ENCODE assay signal across 14 cellular contexts in genomic region chr7:92025260-92025659, GRCh38.
A peak's percentile ranks its signal among the peaks of the same experiment; 100 is the strongest.
DNase-seq lines count a peak whose midpoint lies in the region; ATAC-seq, FAIRE-seq and TF ChIP-seq lines count a peak whose summit lies in the region.
"Had no signal": no experiment of that assay in that cellular context is flagged by ENCODE, and none has a peak within 500 bp of the region (broad histone marks: within the 10 kb centered on the region; RNA-seq: fewer than 3 reads in every experiment).

No MANE protein-coding gene starts in this region.

- no peaks in the 10 kb centered on the region for H3K4me1 Mint-ChIP-seq in endothelial cell (ENCODE audit: unreplicated experiment)
- H3K4me1 Mint-ChIP-seq: CD14-positive monocyte; stimulated activated effector memory CD8-positive, alpha-beta T cell treated with anti-CD3 and anti-CD28 coated beads, Interleukin-12 subunit alpha, Interleukin-12 subunit beta, amount 100 ng/mL, for 72 hours had no signal

- no peaks in the 10 kb centered on the region for H3K27me3 Mint-ChIP-seq in endothelial cell (ENCODE audit: unreplicated experiment)

- H3K27ac Mint-ChIP-seq in endothelial cell (ENCODE audit: unreplicated experiment), result no peak overlapping the region
- H3K27ac Mint-ChIP-seq: CD14-positive monocyte; stimulated activated effector memory CD8-positive, alpha-beta T cell treated with anti-CD3 and anti-CD28 coated beads, Interleukin-12 subunit alpha, Interleukin-12 subunit beta, amount 100 ng/mL, for 72 hours had no signal

- peaks cover 5% of the 10 kb centered on the region for H3K9me3 Mint-ChIP-seq in endothelial cell (ENCODE audit: unreplicated experiment)
- H3K9me3 Mint-ChIP-seq: stimulated activated effector memory CD8-positive, alpha-beta T cell treated with anti-CD3 and anti-CD28 coated beads, Interleukin-12 subunit alpha, Interleukin-12 subunit beta, amount 100 ng/mL, for 72 hours had no signal

- H3K36me3 Mint-ChIP-seq in endothelial cell (ENCODE audit: low read depth, unreplicated experiment), result peaks cover 29% of the 10 kb centered on the region

- FAIRE-seq in RCC 7860 (lab: Jason Lieb, UNC), result no peak

- TF ChIP-seq CTCF in endothelial cell (IDR thresholded peaks at IDR 0.05; ENCODE audit: unreplicated experiment), result no peak

- peak overlapping the region; percentile 56 for H3K4me3 Mint-ChIP-seq in endothelial cell (ENCODE audit: unreplicated experiment)
- H3K4me3 Mint-ChIP-seq: CD14-positive monocyte; stimulated activated effector memory CD8-positive, alpha-beta T cell treated with anti-CD3 and anti-CD28 coated beads, Interleukin-12 subunit alpha, Interleukin-12 subunit beta, amount 100 ng/mL, for 72 hours had no signal

- no peak for ATAC-seq in HG02588 (IDR thresholded peaks at IDR 0.05; ENCODE audit: unreplicated experiment)
- no peak for ATAC-seq in HG02938 (IDR thresholded peaks at IDR 0.05; ENCODE audit: unreplicated experiment)
- no peak for ATAC-seq in esophagus mucosa
- ATAC-seq in GM18870 (IDR thresholded peaks at IDR 0.05; ENCODE audit: unreplicated experiment), result no peak
- ATAC-seq: stimulated activated effector memory CD8-positive, alpha-beta T cell treated with anti-CD3 and anti-CD28 coated beads, Interleukin-12 subunit alpha, Interleukin-12 subunit beta, amount 100 ng/mL, for 72 hours had no signal

- peak; percentile 53 for DNase-seq in AG20443 (ENCODE audit: low spot score)
- DNase-seq in RCC 7860 (ENCODE audit: low spot score), result peak; percentile 35
- DNase-seq in endothelial cell (ENCODE audit: low spot score), result no peak
- peak; percentile 30 for DNase-seq in myocyte (ENCODE audit: low read depth)
- DNase-seq: activated CD4-positive, CD25-positive, alpha-beta regulatory T cell treated with anti-CD3 and anti-CD28 coated beads, Interleukin-2, amount 50 U/mL, for 72 hours; adrenal gland; posterior cingulate gyrus; stimulated activated CD4-positive, alpha-beta T cell treated with anti-CD3 and anti-CD28 coated beads, Interleukin-2, amount 100 ng/mL, for 48 hours had no signal
